Comparison of ENCODE assay signal across 22 cellular contexts in the genomic region with DNA sequence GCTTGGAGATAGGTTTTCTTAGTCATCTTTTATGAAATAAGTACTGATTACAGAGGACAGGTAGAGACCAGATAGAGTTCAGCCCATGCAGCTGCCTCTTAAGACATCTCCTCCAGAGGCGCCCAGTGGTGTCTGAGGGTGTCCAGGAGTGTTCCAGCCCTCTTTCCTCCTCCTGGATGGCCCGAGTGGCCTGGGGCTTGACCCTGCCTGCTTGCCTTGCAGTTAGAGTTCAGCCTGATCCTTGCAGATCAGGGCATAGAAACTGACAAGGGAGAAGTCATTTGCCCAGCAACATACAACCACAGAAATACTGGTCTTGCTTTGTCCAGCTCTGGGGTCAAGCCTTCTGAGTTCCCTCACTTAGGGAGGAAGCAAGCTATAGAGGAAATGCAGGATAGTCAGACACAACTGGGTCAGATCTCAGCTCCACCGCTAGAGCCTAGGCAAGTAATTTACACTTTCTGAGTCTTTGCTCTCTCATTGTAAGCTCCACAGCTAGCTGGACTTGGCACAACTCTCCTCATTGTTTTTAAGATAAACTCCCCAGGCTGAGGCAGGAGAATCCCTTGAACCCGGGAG. TPM values are rescaled to one million over a fixed set of nuclear protein-coding genes. Genes with fewer than 3 reads are reported as not detected.
DNase-seq lines count a peak whose midpoint lies in the region; ATAC-seq, FAIRE-seq and TF ChIP-seq lines count a peak whose summit lies in the region.
"Had no signal": no experiment of that assay in that cellular context is flagged by ENCODE, and none has a peak within 500 bp of the region (broad histone marks: within the 10 kb centered on the region; RNA-seq: fewer than 3 reads in every experiment).

No MANE protein-coding gene starts in this region.

- in situ Hi-C loops in HepG2 (cut with HindIII; ENCODE audit: extremely low pct_ligation_motif_present, low pct_unique_long_range_greater_than_20kb), result no loop called here
- in situ Hi-C loops in K562 (cut with MboI), result no loop called here

- POLR2A ChIA-PET in HepG2 (lab: Yijun Ruan, JAX), result no interaction called here
- POLR2A ChIA-PET in K562 (lab: Yijun Ruan, JAX), result no interaction called here

- 52% methylated on average over 4 of the region's 4 CpGs for WGBS in right lobe of liver (ENCODE audit: insufficient coverage, low coverage, low lambda C conversion rate, missing lambda C conversion rate)
- 5% methylated on average over 4 of the region's 4 CpGs for WGBS in HepG2 (ENCODE audit: low lambda C conversion rate)
- WGBS in K562 (ENCODE audit: insufficient coverage, low coverage, missing lambda C conversion rate), result 10% methylated on average over 4 of the region's 4 CpGs

- H3K4me3 ChIP-seq in right lobe of liver (no peak overlapping the region), HepG2 (replicated peaks in 1 of 3; ENCODE audit: insufficient read depth in 1 of 3, low read depth in 2 of 3, low read length in 3 of 3) (no peak overlapping the region), HL-60 (replicated peaks; ENCODE audit: insufficient read depth, low read length) (no peak overlapping the region), K562 (no peak overlapping the region), upper lobe of right lung (no peak overlapping the region)
- H3K4me3 ChIP-seq: SJCRH30 had no signal

- ATAC-seq in right lobe of liver (peak; percentile 5 to 48 (median 23)), HepG2 (no peak), K562 (no peak), upper lobe of right lung (peak; percentile 18)

- H3K4me2 ChIP-seq in HepG2 (ENCODE audit: low read depth, low read length) (no peak overlapping the region), K562 (ENCODE audit: insufficient read depth, low read length) (no peak overlapping the region)

- H3K36me3 ChIP-seq in right lobe of liver (no peaks in the 10 kb centered on the region), HepG2 (replicated peaks in 1 of 2; ENCODE audit: control insufficient read depth in 1 of 2, insufficient read depth in 2 of 2, low read length in 2 of 2) (no peaks in the 10 kb centered on the region), K562 (ENCODE audit: control insufficient read depth, insufficient read depth, low read length) (no peaks in the 10 kb centered on the region), upper lobe of right lung (no peaks in the 10 kb centered on the region)
- H3K36me3 ChIP-seq: SJCRH30 had no signal

- H3K27me3 Mint-ChIP-seq in nephron progenitor cell (ENCODE audit: low read depth, poor library complexity), result peaks cover 28% of the 10 kb centered on the region

- no peak overlapping the region for H3K4me3 Mint-ChIP-seq in nephron progenitor cell

- CTCF ChIA-PET in HepG2 (lab: Yijun Ruan, JAX; ENCODE audit: low intra/inter-chr PET ratio, low total read pairs) (no interaction called here), K562 (lab: Yijun Ruan, JAX; ENCODE audit: low intra/inter-chr PET ratio) (no interaction called here)

- no peaks in the 10 kb centered on the region for H3K9me1 ChIP-seq in K562 (ENCODE audit: control insufficient read depth, insufficient read depth, low read length)

- H3K9me3 ChIP-seq in right lobe of liver, result no peaks in the 10 kb centered on the region
- H3K9me3 ChIP-seq in HepG2 (ENCODE audit: low read length), result no peaks in the 10 kb centered on the region
- H3K9me3 ChIP-seq in K562 (replicated peaks; ENCODE audit: control insufficient read depth, insufficient read depth, low read depth, low read length), result no peaks in the 10 kb centered on the region
- H3K9me3 ChIP-seq in upper lobe of right lung, result no peaks in the 10 kb centered on the region
- H3K9me3 ChIP-seq: SJCRH30 had no signal

- DNase-seq in right lobe of liver (no peak), HepG2 (ENCODE audit: low spot score) (no peak), HL-60 (ENCODE audit: low read depth in 1 of 2, low spot score in 1 of 2) (no peak), K562 (ENCODE audit: extremely low read depth in 1 of 4, low spot score in 3 of 4) (no peak), upper lobe of right lung (no peak), nephron progenitor cell (no peak), NCI-H1092 (lab: John Stamatoyannopoulos, UW) (no peak), superior temporal gyrus (ENCODE audit: extremely low spot score) (no peak)
- DNase-seq: DMS153, HCEC 1CT, NCI-H1417, NCI-H1930, NCI-H2171 treated with DMSO at 0.1 percent for 48 hours, NCI-H82, SJCRH30, SW 1271 had no signal

- H3K27ac Mint-ChIP-seq in nephron progenitor cell, result no peak overlapping the region

- peaks cover 17% of the 10 kb centered on the region for H3K4me1 Mint-ChIP-seq in nephron progenitor cell

- H3K27ac ChIP-seq in right lobe of liver (no peak overlapping the region), HepG2 (ENCODE audit: extremely low read length, insufficient read depth, low read length) (no peak overlapping the region), HL-60 (replicated peaks) (peak overlapping the region; percentile 91), K562 (ENCODE audit: extremely low read depth, low read depth, low read length) (no peak overlapping the region), upper lobe of right lung (no peak overlapping the region)
- H3K27ac ChIP-seq: RWPE1, SJCRH30 had no signal

- intact Hi-C loops in right lobe of liver (cut with DNase I), result loop anchor here in 1 of 2 donors (10.0 kb wide), 1 partner anchor 162 kb away; no protein-coding TSS in a partner anchor
- intact Hi-C loops in HepG2 (cut with micrococcal nuclease; ENCODE audit: unreplicated experiment), result no loop called here
- intact Hi-C loops in K562 (cut with micrococcal nuclease), result no loop called here
- intact Hi-C loops in upper lobe of right lung (cut with DNase I), result no loop called here

- TF ChIP-seq CTCF in right lobe of liver (IDR thresholded peaks at IDR 0.05) (no peak), HepG2 (CRISPR knock-in tag; IDR thresholded peaks at IDR 0.05) (no peak), HL-60 (IDR thresholded peaks at IDR 0.05; ENCODE audit: insufficient read depth, low read length) (no peak), K562 (IDR thresholded peaks at IDR 0.05 in 2 of 3, conservative IDR thresholded peaks at IDR 0.05 in 1 of 3; ENCODE audit: insufficient read depth in 2 of 3, low read depth in 1 of 3, low read length in 3 of 3) (no peak), upper lobe of right lung (IDR thresholded peaks at IDR 0.05) (no peak), nephron progenitor cell (IDR thresholded peaks at IDR 0.05) (no peak)

- TF ChIP-seq EP300 in HepG2 (IDR thresholded peaks at IDR 0.05; ENCODE audit: low read depth in 2 of 2, low read length in 2 of 2), result no peak
- no peak for TF ChIP-seq EP300 in HepG2 (CRISPR knock-in tag; IDR thresholded peaks at IDR 0.05; ENCODE audit: borderline replicate concordance)
- no peak for TF ChIP-seq EP300 in K562 (IDR thresholded peaks at IDR 0.05; ENCODE audit: low read length)

- TF ChIP-seq POLR2A in right lobe of liver (IDR thresholded peaks at IDR 0.05) (no peak), HepG2 (IDR thresholded peaks at IDR 0.05; ENCODE audit: insufficient read depth in 1 of 2, low read depth in 2 of 2, low read length in 2 of 2) (no peak), K562 (conservative IDR thresholded peaks at IDR 0.05) (no peak)

- H3K4me1 ChIP-seq in right lobe of liver (peaks cover 0 to 22% (median 7%) of the 10 kb centered on the region in 4 donors), HepG2 (ENCODE audit: insufficient read depth, low read length) (0 out of 2 replicates have a peak, but pooled peaks cover 7% of the 10 kb centered on the region), K562 (replicated peaks in 1 of 2; ENCODE audit: control insufficient read depth in 2 of 2, insufficient read depth in 2 of 2, low read length in 2 of 2) (no peaks in the 10 kb centered on the region; a peak in 1 of 5 replicates), upper lobe of right lung (peaks cover 20% of the 10 kb centered on the region)
- H3K4me1 ChIP-seq: SJCRH30 had no signal

- no peak for TF ChIP-seq RAD21 in HepG2 (CRISPR knock-in tag; IDR thresholded peaks at IDR 0.05)
- TF ChIP-seq RAD21 in K562 (CRISPR knock-in tag; conservative IDR thresholded peaks at IDR 0.05 in 1 of 2, IDR thresholded peaks at IDR 0.05 in 1 of 2), result no peak

- H2AFZ ChIP-seq in HepG2 (ENCODE audit: low read length), result no peak overlapping the region
- no peak overlapping the region for H2AFZ ChIP-seq in K562 (ENCODE audit: low read depth, low read length)

- H3K27me3 ChIP-seq in right lobe of liver (no peaks in the 10 kb centered on the region), HepG2 (ENCODE audit: control insufficient read depth in 1 of 2, insufficient read depth in 2 of 2, low read length in 2 of 2) (peaks cover 0 to 7% of the 10 kb centered on the region in 2 experiments; a peak in 1 of 5 replicates), HL-60 (ENCODE audit: insufficient read depth, poor library complexity, severe bottlenecking) (no peaks in the 10 kb centered on the region), K562 (ENCODE audit: control insufficient read depth in 2 of 2, insufficient read depth in 2 of 2, low read length in 2 of 2) (peaks cover 0 to 6% of the 10 kb centered on the region in 2 experiments; a peak in 2 of 5 replicates), upper lobe of right lung (no peaks in the 10 kb centered on the region)

- H3K9ac ChIP-seq in HepG2 (ENCODE audit: insufficient read depth, low read depth, low read length) (no peak overlapping the region), K562 (ENCODE audit: insufficient read depth in 1 of 2, low read depth in 2 of 2, low read length in 2 of 2) (no peak overlapping the region)

- BruUV-seq in HepG2 (replicated peaks; lab: Mats Ljungman, UMichigan) (no TSS peak), K562 (replicated peaks; lab: Mats Ljungman, UMichigan) (no TSS peak)

- FAIRE-seq in HepG2 (lab: Jason Lieb, UNC), result no peak
- no peak for FAIRE-seq in K562 (lab: Jason Lieb, UNC)
- FAIRE-seq: GM18507 had no signal

- no peaks in the 10 kb centered on the region for H3K79me2 ChIP-seq in HepG2 (ENCODE audit: insufficient read depth, low read length)
- no peaks in the 10 kb centered on the region for H3K79me2 ChIP-seq in K562 (ENCODE audit: control insufficient read depth, insufficient read depth, low read length)

- H4K20me1 ChIP-seq in HepG2 (ENCODE audit: insufficient read depth, low read length), result no peaks in the 10 kb centered on the region
- no peaks in the 10 kb centered on the region for H4K20me1 ChIP-seq in K562 (replicated peaks; ENCODE audit: control insufficient read depth, insufficient read depth, low read length)

- no peaks in the 10 kb centered on the region for H3K36me3 Mint-ChIP-seq in nephron progenitor cell (ENCODE audit: low read depth)

- no peaks in the 10 kb centered on the region for H3K9me3 Mint-ChIP-seq in nephron progenitor cell

RNA-seq across cellular contexts. Expression of a gene that starts 3.6 kb away (rescaled TPM):
- total RNA-seq in right lobe of liver (not detected), HepG2 (2016; rRNA removed; fragmentation: Illumina TruSeq; extraction: Trizol) (not detected in 2 replicates), K562 (2014; rRNA removed) (0.29 TPM in 1 of 2 replicates, not detected in the other), K562 (2014; rRNA removed; fragmentation: Illumina TruSeq; extraction: Trizol) (not detected in 2 replicates), K562 (2015; rRNA removed; fragmentation: Illumina TruSeq; extraction: Trizol) (not detected in 2 replicates), K562 (2021) (not detected in 2 replicates), upper lobe of right lung (not detected)
- total RNA-seq in HepG2 (2016; cell fraction: cytosol; rRNA removed; fragmentation: Illumina TruSeq; extraction: Trizol; ENCODE audit: low read depth), result not detected in 2 replicates
- not detected in 2 replicates for total RNA-seq in HepG2 (2016; cell fraction: insoluble cytoplasmic fraction; rRNA removed; fragmentation: Illumina TruSeq; extraction: Trizol)
- total RNA-seq in HepG2 (2016; cell fraction: membrane; rRNA removed; fragmentation: Illumina TruSeq; extraction: Trizol), result not detected in 2 replicates
- not detected in 2 replicates for total RNA-seq in HepG2 (2016; cell fraction: nucleus; rRNA removed; fragmentation: Illumina TruSeq; extraction: Trizol)
- polyA plus RNA-seq in HepG2 (2011; rRNA removed) (not detected in 2 replicates), K562 (2011; rRNA removed) (not detected in 2 replicates), K562 (2014; fragmentation: Illumina TruSeq; extraction: Trizol) (not detected in 2 replicates), K562 (2014; fragmentation: Nextera tagmentation; extraction: Ambion mirVana) (under 1 TPM in 1 of 2 experiments, not detected in 1; 0.45 TPM), K562 (2014; rRNA removed) (not detected in 2 replicates)
- polyA plus RNA-seq in HepG2 (2011; cell fraction: cytosol; rRNA removed), result not detected in 2 replicates
- polyA plus RNA-seq in HepG2 (2011; cell fraction: nucleus; rRNA removed), result not detected in 2 replicates
- not detected in 2 replicates for polyA plus RNA-seq in HepG2 (2012)
- not detected in 2 replicates for polyA plus RNA-seq in HepG2 (2016; cell fraction: cytosol; fragmentation: Illumina TruSeq; extraction: Trizol; ENCODE audit: low read depth)
- polyA plus RNA-seq in HepG2 (2016; cell fraction: insoluble cytoplasmic fraction; fragmentation: Illumina TruSeq; extraction: Trizol; ENCODE audit: low read depth), result not detected in 2 replicates
- not detected in 2 replicates for polyA plus RNA-seq in HepG2 (2016; cell fraction: membrane; fragmentation: Illumina TruSeq; extraction: Trizol; ENCODE audit: low read depth)
- polyA plus RNA-seq in HepG2 (2016; cell fraction: nucleus; fragmentation: Illumina TruSeq; extraction: Trizol; ENCODE audit: insufficient read depth, low read depth), result not detected in 2 replicates
- polyA minus RNA-seq in HepG2 (2011; rRNA and poly(A)+ RNA removed; ENCODE audit: low replicate concordance), result not detected in 2 replicates
- polyA minus RNA-seq in HepG2 (2011; cell fraction: cytosol; rRNA and poly(A)+ RNA removed), result not detected in 2 replicates
- not detected in 2 replicates for polyA minus RNA-seq in HepG2 (2011; cell fraction: nucleus; rRNA and poly(A)+ RNA removed)
- total RNA-seq in K562 (2011; cell fraction: chromatin; rRNA removed; ENCODE audit: low replicate concordance), result not detected in 2 replicates
- not detected in 2 replicates for total RNA-seq in K562 (2011; cell fraction: nucleolus; rRNA removed)
- not detected in 2 replicates for total RNA-seq in K562 (2011; cell fraction: nucleoplasm; rRNA removed)
- not detected in 2 replicates for polyA plus RNA-seq in K562 (2011; cell fraction: cytosol; rRNA removed)
- not detected in 2 replicates for polyA plus RNA-seq in K562 (2011; cell fraction: nucleus; rRNA removed)
- not detected in 2 replicates for polyA plus RNA-seq in K562 (2012)
- not detected in 2 replicates for polyA minus RNA-seq in K562 (2011; rRNA and poly(A)+ RNA removed)
- polyA minus RNA-seq in K562 (2011; cell fraction: cytosol; rRNA and poly(A)+ RNA removed), result not detected in 2 replicates
- polyA minus RNA-seq in K562 (2011; cell fraction: nucleus; rRNA and poly(A)+ RNA removed), result not detected in 2 replicates
- total RNA-seq: HT1080, MCF 10A, NCI-H460, SJCRH30 had no signal
- polyA plus RNA-seq: BJ had no signal

RNA-seq across cellular contexts. Expression of a gene that starts 10.3 kb away (rescaled TPM):
- total RNA-seq in right lobe of liver (under 1 TPM in 1 of 6 experiments, not detected in 5; 0.27 TPM), HepG2 (2016; rRNA removed; fragmentation: Illumina TruSeq; extraction: Trizol) (not detected in 2 replicates), K562 (2014; rRNA removed) (not detected in 2 replicates), K562 (2014; rRNA removed; fragmentation: Illumina TruSeq; extraction: Trizol) (not detected in 2 replicates), K562 (2015; rRNA removed; fragmentation: Illumina TruSeq; extraction: Trizol) (not detected in 2 replicates), K562 (2021) (not detected in 2 replicates), upper lobe of right lung (10.2 TPM)
- not detected in 2 replicates for total RNA-seq in HepG2 (2016; cell fraction: cytosol; rRNA removed; fragmentation: Illumina TruSeq; extraction: Trizol; ENCODE audit: low read depth)
- not detected in 2 replicates for total RNA-seq in HepG2 (2016; cell fraction: insoluble cytoplasmic fraction; rRNA removed; fragmentation: Illumina TruSeq; extraction: Trizol)
- not detected in 2 replicates for total RNA-seq in HepG2 (2016; cell fraction: membrane; rRNA removed; fragmentation: Illumina TruSeq; extraction: Trizol)
- not detected in 2 replicates for total RNA-seq in HepG2 (2016; cell fraction: nucleus; rRNA removed; fragmentation: Illumina TruSeq; extraction: Trizol)
- polyA plus RNA-seq in HepG2 (2011; rRNA removed) (not detected in 2 replicates), K562 (2011; rRNA removed) (not detected in 2 replicates), K562 (2014; fragmentation: Illumina TruSeq; extraction: Trizol) (not detected in 2 replicates), K562 (2014; fragmentation: Nextera tagmentation; extraction: Ambion mirVana) (not detected), K562 (2014; rRNA removed) (not detected in 2 replicates)
- not detected in 2 replicates for polyA plus RNA-seq in HepG2 (2011; cell fraction: cytosol; rRNA removed)
- not detected in 2 replicates for polyA plus RNA-seq in HepG2 (2011; cell fraction: nucleus; rRNA removed)
- polyA plus RNA-seq in HepG2 (2012), result not detected in 2 replicates
- polyA plus RNA-seq in HepG2 (2016; cell fraction: cytosol; fragmentation: Illumina TruSeq; extraction: Trizol; ENCODE audit: low read depth), result not detected in 2 replicates
- not detected in 2 replicates for polyA plus RNA-seq in HepG2 (2016; cell fraction: insoluble cytoplasmic fraction; fragmentation: Illumina TruSeq; extraction: Trizol; ENCODE audit: low read depth)
- polyA plus RNA-seq in HepG2 (2016; cell fraction: membrane; fragmentation: Illumina TruSeq; extraction: Trizol; ENCODE audit: low read depth), result not detected in 2 replicates
- not detected in 2 replicates for polyA plus RNA-seq in HepG2 (2016; cell fraction: nucleus; fragmentation: Illumina TruSeq; extraction: Trizol; ENCODE audit: insufficient read depth, low read depth)
- not detected in 2 replicates for polyA minus RNA-seq in HepG2 (2011; rRNA and poly(A)+ RNA removed; ENCODE audit: low replicate concordance)
- polyA minus RNA-seq in HepG2 (2011; cell fraction: cytosol; rRNA and poly(A)+ RNA removed), result not detected in 2 replicates
- polyA minus RNA-seq in HepG2 (2011; cell fraction: nucleus; rRNA and poly(A)+ RNA removed), result not detected in 2 replicates
- total RNA-seq in K562 (2011; cell fraction: chromatin; rRNA removed; ENCODE audit: low replicate concordance), result not detected in 2 replicates
- total RNA-seq in K562 (2011; cell fraction: nucleolus; rRNA removed), result not detected in 2 replicates
- total RNA-seq in K562 (2011; cell fraction: nucleoplasm; rRNA removed), result not detected in 2 replicates
- not detected in 2 replicates for polyA plus RNA-seq in K562 (2011; cell fraction: cytosol; rRNA removed)
- not detected in 2 replicates for polyA plus RNA-seq in K562 (2011; cell fraction: nucleus; rRNA removed)
- polyA plus RNA-seq in K562 (2012), result 0.24 TPM in 1 of 2 replicates, not detected in the other
- not detected in 2 replicates for polyA minus RNA-seq in K562 (2011; rRNA and poly(A)+ RNA removed)
- not detected in 2 replicates for polyA minus RNA-seq in K562 (2011; cell fraction: cytosol; rRNA and poly(A)+ RNA removed)
- polyA minus RNA-seq in K562 (2011; cell fraction: nucleus; rRNA and poly(A)+ RNA removed), result not detected in 2 replicates
- total RNA-seq: HT1080, MCF 10A, NCI-H460, SJCRH30 had no signal

RNA-seq across cellular contexts. Expression of a gene that starts 47.4 kb away (rescaled TPM):
- total RNA-seq in right lobe of liver (under 1 TPM in 1 of 6 experiments, not detected in 5; 0.69 TPM), HepG2 (2016; rRNA removed; fragmentation: Illumina TruSeq; extraction: Trizol) (not detected in 2 replicates), K562 (2014; rRNA removed) (not detected in 2 replicates), K562 (2014; rRNA removed; fragmentation: Illumina TruSeq; extraction: Trizol) (not detected in 2 replicates), K562 (2015; rRNA removed; fragmentation: Illumina TruSeq; extraction: Trizol) (not detected in 2 replicates), K562 (2021) (not detected in 2 replicates), upper lobe of right lung (1.5 TPM)
- not detected in 2 replicates for total RNA-seq in HepG2 (2016; cell fraction: cytosol; rRNA removed; fragmentation: Illumina TruSeq; extraction: Trizol; ENCODE audit: low read depth)
- not detected in 2 replicates for total RNA-seq in HepG2 (2016; cell fraction: insoluble cytoplasmic fraction; rRNA removed; fragmentation: Illumina TruSeq; extraction: Trizol)
- not detected in 2 replicates for total RNA-seq in HepG2 (2016; cell fraction: membrane; rRNA removed; fragmentation: Illumina TruSeq; extraction: Trizol)
- not detected in 2 replicates for total RNA-seq in HepG2 (2016; cell fraction: nucleus; rRNA removed; fragmentation: Illumina TruSeq; extraction: Trizol)
- polyA plus RNA-seq in HepG2 (2011; rRNA removed) (not detected in 2 replicates), K562 (2011; rRNA removed) (not detected in 2 replicates), K562 (2014; fragmentation: Illumina TruSeq; extraction: Trizol) (not detected in 2 replicates), K562 (2014; fragmentation: Nextera tagmentation; extraction: Ambion mirVana) (under 1 TPM in 1 of 2 experiments, not detected in 1; 0.06 TPM), K562 (2014; rRNA removed) (not detected in 2 replicates)
- not detected in 2 replicates for polyA plus RNA-seq in HepG2 (2011; cell fraction: cytosol; rRNA removed)
- not detected in 2 replicates for polyA plus RNA-seq in HepG2 (2011; cell fraction: nucleus; rRNA removed)
- not detected in 2 replicates for polyA plus RNA-seq in HepG2 (2012)
- polyA plus RNA-seq in HepG2 (2016; cell fraction: cytosol; fragmentation: Illumina TruSeq; extraction: Trizol; ENCODE audit: low read depth), result not detected in 2 replicates
- polyA plus RNA-seq in HepG2 (2016; cell fraction: insoluble cytoplasmic fraction; fragmentation: Illumina TruSeq; extraction: Trizol; ENCODE audit: low read depth), result not detected in 2 replicates
- not detected in 2 replicates for polyA plus RNA-seq in HepG2 (2016; cell fraction: membrane; fragmentation: Illumina TruSeq; extraction: Trizol; ENCODE audit: low read depth)
- polyA plus RNA-seq in HepG2 (2016; cell fraction: nucleus; fragmentation: Illumina TruSeq; extraction: Trizol; ENCODE audit: insufficient read depth, low read depth), result not detected in 2 replicates
- not detected in 2 replicates for polyA minus RNA-seq in HepG2 (2011; rRNA and poly(A)+ RNA removed; ENCODE audit: low replicate concordance)
- not detected in 2 replicates for polyA minus RNA-seq in HepG2 (2011; cell fraction: cytosol; rRNA and poly(A)+ RNA removed)
- not detected in 2 replicates for polyA minus RNA-seq in HepG2 (2011; cell fraction: nucleus; rRNA and poly(A)+ RNA removed)
- not detected in 2 replicates for total RNA-seq in K562 (2011; cell fraction: chromatin; rRNA removed; ENCODE audit: low replicate concordance)
- total RNA-seq in K562 (2011; cell fraction: nucleolus; rRNA removed), result not detected in 2 replicates
- not detected in 2 replicates for total RNA-seq in K562 (2011; cell fraction: nucleoplasm; rRNA removed)
- polyA plus RNA-seq in K562 (2011; cell fraction: cytosol; rRNA removed), result not detected in 2 replicates
- polyA plus RNA-seq in K562 (2011; cell fraction: nucleus; rRNA removed), result not detected in 2 replicates
- polyA plus RNA-seq in K562 (2012), result 0.28 TPM in 1 of 2 replicates, not detected in the other
- polyA minus RNA-seq in K562 (2011; rRNA and poly(A)+ RNA removed), result not detected in 2 replicates
- polyA minus RNA-seq in K562 (2011; cell fraction: cytosol; rRNA and poly(A)+ RNA removed), result not detected in 2 replicates
- not detected in 2 replicates for polyA minus RNA-seq in K562 (2011; cell fraction: nucleus; rRNA and poly(A)+ RNA removed)
- total RNA-seq: HT1080, MCF 10A, NCI-H460, SJCRH30 had no signal

Comparison
In these comparisons a context has a peak if more than half of its experiments do, and no peak if none do; other contexts are left out.
1. ATAC-seq: peak in right lobe of liver (4 of 4) and upper lobe of right lung (single experiment); none in HepG2 (single experiment) and K562 (single experiment).